32 cellular contexts compared by ENCODE assay signal in genomic region chr5:75907651-75908050, GRCh38.
DNase-seq lines count a peak whose midpoint lies in the region; ATAC-seq and TF ChIP-seq lines count a peak whose summit lies in the region.
"Had no signal": no experiment of that assay in that cellular context is flagged by ENCODE, and none has a peak within 500 bp of the region (broad histone marks: within the 10 kb centered on the region; RNA-seq: fewer than 3 reads in every experiment).

No MANE protein-coding gene starts in this region.

- CTCF ChIA-PET in SK-N-SH (lab: Yijun Ruan, JAX) (no interaction called here), PC-9 (lab: Charles Lee) (no interaction called here)

- intact Hi-C loops in CD14-positive monocyte (cut with micrococcal nuclease) (no loop called here), PC-9 (cut with micrococcal nuclease; ENCODE audit: unreplicated experiment) (no loop called here)

- WGBS in SK-N-SH (ENCODE audit: low lambda C conversion rate): 9% methylated on average over 4 of the region's 4 CpGs

- no peaks in the 10 kb centered on the region for H3K9me2 ChIP-seq in SK-N-SH
- no peaks in the 10 kb centered on the region for H3K9me2 ChIP-seq in PC-9 (ENCODE audit: insufficient read depth)

- H3K27me3 ChIP-seq in SK-N-SH (ENCODE audit: insufficient read depth) (no peaks in the 10 kb centered on the region), PC-9 (ENCODE audit: insufficient read depth, low read depth) (peaks cover 8% of the 10 kb centered on the region)
- H3K27me3 ChIP-seq: BE2C; BLaER1; BLaER1 treated with 17β-estradiol and CSF1 and Interleukin-3, amounts not matched to agents 10 nM and 100 nM had no signal

- H3K4me2 ChIP-seq in SK-N-SH: no peak overlapping the region
- H3K4me2 ChIP-seq in PC-9: no peak overlapping the region
- H3K4me2 ChIP-seq: A549; BLaER1; BLaER1 treated with 17β-estradiol and CSF1 and Interleukin-3, amounts not matched to agents 10 nM and 100 nM had no signal

- BruUV-seq in PC-9 (replicated peaks; lab: Mats Ljungman, UMichigan): no TSS peak

- TF ChIP-seq EP300 in SK-N-SH (IDR thresholded peaks at IDR 0.05; ENCODE audit: borderline replicate concordance in 1 of 2, low read depth in 1 of 2, low read length in 1 of 2): peak in 1 of 2 experiments; percentile 91; a peak in 2 of 4 replicates

- H3K36me3 ChIP-seq in SK-N-SH (replicated peaks in 1 of 2; ENCODE audit: control insufficient read depth in 1 of 2, insufficient read depth in 2 of 2, low read length in 1 of 2) (no peaks in the 10 kb centered on the region), PC-9 (ENCODE audit: low read depth) (no peaks in the 10 kb centered on the region)
- H3K36me3 ChIP-seq: BE2C; BLaER1; BLaER1 treated with 17β-estradiol and CSF1 and Interleukin-3, amounts not matched to agents 10 nM and 100 nM had no signal

- H3K79me2 ChIP-seq in SK-N-SH (ENCODE audit: insufficient read depth) (no peaks in the 10 kb centered on the region), PC-9 (ENCODE audit: low read depth) (no peaks in the 10 kb centered on the region)

- H3F3A ChIP-seq in SK-N-SH (replicated peaks; ENCODE audit: insufficient read depth) (no peaks in the 10 kb centered on the region), PC-9 (ENCODE audit: insufficient read depth, low read depth) (no peaks in the 10 kb centered on the region)

- TF ChIP-seq CTCF in SK-N-SH (IDR thresholded peaks at IDR 0.05): no peak
- no peak for TF ChIP-seq CTCF in CD14-positive monocyte (IDR thresholded peaks at IDR 0.05)
- TF ChIP-seq CTCF in PC-9 (conservative IDR thresholded peaks at IDR 0.05): no peak

- H4K20me1 ChIP-seq in SK-N-SH (ENCODE audit: insufficient read depth) (no peaks in the 10 kb centered on the region), PC-9 (ENCODE audit: insufficient read depth) (no peaks in the 10 kb centered on the region)
- H4K20me1 ChIP-seq: BLaER1; BLaER1 treated with 17β-estradiol and CSF1 and Interleukin-3, amounts not matched to agents 10 nM and 100 nM had no signal

- H2AFZ ChIP-seq in SK-N-SH (ENCODE audit: low read depth) (no peak overlapping the region), PC-9 (no peak overlapping the region)

- H3K9me3 ChIP-seq in SK-N-SH (no peaks in the 10 kb centered on the region), PC-9 (ENCODE audit: insufficient read depth, low read depth) (no peaks in the 10 kb centered on the region)
- H3K9me3 ChIP-seq: A549; BE2C; BLaER1; BLaER1 treated with 17β-estradiol and CSF1 and Interleukin-3, amounts not matched to agents 10 nM and 100 nM; Caco-2 had no signal

- ATAC-seq in SK-N-SH treated with all-trans-retinoic acid at 6 μM for 48 hours: peak; percentile 18; the same call in 1 of the 3 replicates
- ATAC-seq: A549; CD8-positive, alpha-beta T cell had no signal

- H3K4me3 Mint-ChIP-seq in CD14-positive monocyte: no peak overlapping the region
- H3K4me3 Mint-ChIP-seq: B cell; CD4-positive, alpha-beta memory T cell; CD4-positive, alpha-beta T cell; CD8-positive, alpha-beta memory T cell; CD8-positive, alpha-beta T cell had no signal

- H3K27me3 Mint-ChIP-seq in CD14-positive monocyte (ENCODE audit: low read depth in 3 of 3): peaks cover 11 to 14% (median 13%) of the 10 kb centered on the region in 3 donors

- peaks cover 1 to 10% (median 6%) of the 10 kb centered on the region in 7 donors for H3K9me3 Mint-ChIP-seq in CD14-positive monocyte
- H3K9me3 Mint-ChIP-seq: CD8-positive, alpha-beta T cell had no signal

- DNase-seq in SK-N-DZ (ENCODE audit: low spot score) (peak; percentile 82), SK-N-SH (peak; percentile 50), CD14-positive monocyte (ENCODE audit: low spot score) (no peak), T1000 (lab: John Stamatoyannopoulos, UW) (no peak), PC-9 (no peak)
- DNase-seq: 8988T; ACHN; AML-193; BE2C; C1 segment of cervical spinal cord; Caco-2; Calu3; CD4-positive, alpha-beta memory T cell; CD4-positive, alpha-beta T cell; CD4-positive, CD25-positive, alpha-beta regulatory T cell; CD8-positive, alpha-beta memory T cell; CD8-positive, alpha-beta T cell; COR-L47; DMS 273 treated with DMSO at 0.1 percent for 48 hours; DMS153; DMS53; DMS79; DMS79 treated with DMSO at 0.1 percent for 48 hours; DND-41; EL had no signal

- H3K27ac ChIP-seq in SK-N-SH (ENCODE audit: low read depth in 2 of 2, low read length in 1 of 2) (peak overlapping the region in 1 of 2 experiments; percentile 86; a peak in 2 of 4 replicates), PC-9 (no peak overlapping the region)
- H3K27ac ChIP-seq: 22Rv1; A549; BLaER1; BLaER1 treated with 17β-estradiol and CSF1 and Interleukin-3, amounts not matched to agents 10 nM and 100 nM; C4-2B had no signal

- TF ChIP-seq RAD21 in SK-N-SH (IDR thresholded peaks at IDR 0.05; ENCODE audit: low read length): peak; percentile 17; the same call in 1 of the 2 replicates

- H3K4me1 ChIP-seq in SK-N-SH (ENCODE audit: control insufficient read depth in 1 of 2, insufficient read depth in 2 of 2, low read depth in 1 of 2, low read length in 1 of 2) (peaks cover 0 to 28% of the 10 kb centered on the region in 2 experiments; a peak in 2 of 4 replicates), PC-9 (replicated peaks; ENCODE audit: insufficient read depth) (no peaks in the 10 kb centered on the region)
- H3K4me1 ChIP-seq: A549; BE2C; BLaER1; BLaER1 treated with 17β-estradiol and CSF1 and Interleukin-3, amounts not matched to agents 10 nM and 100 nM; Caco-2 had no signal

- H3K9ac ChIP-seq in SK-N-SH: no peak overlapping the region
- H3K9ac ChIP-seq: BLaER1; BLaER1 treated with 17β-estradiol and CSF1 and Interleukin-3, amounts not matched to agents 10 nM and 100 nM had no signal

- H3K4me3 ChIP-seq in SK-N-SH (ENCODE audit: low read depth in 2 of 2, low read length in 1 of 2): no peak overlapping the region
- no peak overlapping the region for H3K4me3 ChIP-seq in PC-9
- H3K4me3 ChIP-seq: A549; BLaER1; BLaER1 treated with 17β-estradiol and CSF1 and Interleukin-3, amounts not matched to agents 10 nM and 100 nM had no signal

- POLR2A ChIA-PET in SK-N-SH (lab: Yijun Ruan, JAX) (no interaction called here), PC-9 (lab: Charles Lee; ENCODE audit: unreplicated experiment) (no interaction called here)

- no peaks in the 10 kb centered on the region for H3K4me1 Mint-ChIP-seq in CD14-positive monocyte
- H3K4me1 Mint-ChIP-seq: B cell; CD4-positive, alpha-beta memory T cell; CD4-positive, CD25-positive, alpha-beta regulatory T cell; CD8-positive, alpha-beta memory T cell had no signal

- H3K27ac Mint-ChIP-seq in CD14-positive monocyte: no peak overlapping the region
- H3K27ac Mint-ChIP-seq: B cell; CD4-positive, alpha-beta memory T cell; CD4-positive, alpha-beta T cell; CD4-positive, CD25-positive, alpha-beta regulatory T cell; CD8-positive, alpha-beta memory T cell; CD8-positive, alpha-beta T cell had no signal

- no peaks in the 10 kb centered on the region for H3K36me3 Mint-ChIP-seq in CD14-positive monocyte
- H3K36me3 Mint-ChIP-seq: CD4-positive, alpha-beta memory T cell; CD4-positive, CD25-positive, alpha-beta regulatory T cell; CD8-positive, alpha-beta T cell had no signal

TF ChIP-seq in SK-N-SH, 30 proteins besides CTCF, POLR2A, EP300 and RAD21:
- no peak for TF ChIP-seq CHD2 (IDR thresholded peaks at IDR 0.05; ENCODE audit: low read length, partially characterized antibody)
- peak; percentile 80 for TF ChIP-seq FOXJ3 (CRISPR knock-in tag; IDR thresholded peaks at IDR 0.05)
- TF ChIP-seq TEAD4 (IDR thresholded peaks at IDR 0.05; ENCODE audit: borderline replicate concordance, insufficient read depth): no peak
- TF ChIP-seq, protein P1, sequence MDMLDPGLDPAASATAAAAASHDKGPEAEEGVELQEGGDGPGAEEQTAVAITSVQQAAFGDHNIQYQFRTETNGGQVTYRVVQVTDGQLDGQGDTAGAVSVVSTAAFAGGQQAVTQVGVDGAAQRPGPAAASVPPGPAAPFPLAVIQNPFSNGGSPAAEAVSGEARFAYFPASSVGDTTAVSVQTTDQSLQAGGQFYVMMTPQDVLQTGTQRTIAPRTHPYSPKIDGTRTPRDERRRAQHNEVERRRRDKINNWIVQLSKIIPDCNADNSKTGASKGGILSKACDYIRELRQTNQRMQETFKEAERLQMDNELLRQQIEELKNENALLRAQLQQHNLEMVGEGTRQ (IDR thresholded peaks at IDR 0.05; ENCODE audit: borderline replicate concordance, low read depth, low read length): no peak
- peak; percentile 79 for TF ChIP-seq GATA2 (CRISPR knock-in tag; IDR thresholded peaks at IDR 0.05)
- no peak for TF ChIP-seq SMC3 (IDR thresholded peaks at IDR 0.05; ENCODE audit: low read depth, low read length)
- TF ChIP-seq RXRA (IDR thresholded peaks at IDR 0.05; ENCODE audit: borderline replicate concordance, low read depth): no peak
- TF ChIP-seq RFX5 (IDR thresholded peaks at IDR 0.05; ENCODE audit: low read length): no peak
- TF ChIP-seq MEF2A (IDR thresholded peaks at IDR 0.05; ENCODE audit: borderline replicate concordance, low read depth): no peak
- peak; percentile 74 for TF ChIP-seq RCOR1 (IDR thresholded peaks at IDR 0.05; ENCODE audit: low read length)
- peak; percentile 38 for TF ChIP-seq TCF12 (IDR thresholded peaks at IDR 0.05)

TF ChIP-seq in SK-N-SH treated with all-trans-retinoic acid at 6 μM for 48 hours, 23 proteins besides CTCF, POLR2A, EP300 and RAD21:
- TF ChIP-seq ARNTL (CRISPR knock-in tag; IDR thresholded peaks at IDR 0.05; ENCODE audit: borderline replicate concordance, low read depth) (no peak), TCF4 (CRISPR knock-in tag; IDR thresholded peaks at IDR 0.05; ENCODE audit: borderline replicate concordance) (0 out of 2 replicates have a peak, but pooled peaks have one; percentile 19), CSDC2 (CRISPR knock-in tag; IDR thresholded peaks at IDR 0.05) (no peak)
TF ChIP-seq in SK-N-SH treated with all-trans-retinoic acid at 6 μM for 48 hours: peak in this region for 1.

Comparison
In these comparisons a context has a peak if more than half of its experiments do, and no peak if none do; other contexts are left out.
1. DNase-seq: peak in SK-N-DZ (single experiment) and SK-N-SH (single experiment); none in CD14-positive monocyte (single experiment), T1000 (single experiment) and PC-9 (0 of 2).